In genomic region chr4:47615385-47615784, GRCh38 we compare ENCODE assay signal across 19 cellular contexts.
DNase-seq lines count a peak whose midpoint lies in the region; ATAC-seq, FAIRE-seq and TF ChIP-seq lines count a peak whose summit lies in the region.
"Had no signal": no experiment of that assay in that cellular context is flagged by ENCODE, and none has a peak within 500 bp of the region (broad histone marks: within the 10 kb centered on the region; RNA-seq: fewer than 3 reads in every experiment).

No MANE protein-coding gene starts in this region.

- no peaks in the 10 kb centered on the region for H3K36me3 ChIP-seq in skeletal muscle satellite cell (ENCODE audit: insufficient read depth, low read length)
- H3K36me3 ChIP-seq in kidney (ENCODE audit: control insufficient read depth in 1 of 2, insufficient read depth in 2 of 2, low read length in 2 of 2) = no peaks in the 10 kb centered on the region
- H3K36me3 ChIP-seq: BLaER1 treated with 17β-estradiol and CSF1 and Interleukin-3, amounts not matched to agents 10 nM and 100 nM had no signal

- no peaks in the 10 kb centered on the region for H3K36me3 Mint-ChIP-seq in activated CD8-positive, alpha-beta memory T cell treated with anti-CD3 and anti-CD28 coated beads, Interleukin-2, amount 10 ng/mL, durations not matched to agents 7 days and 5 days

- H3K27ac ChIP-seq in kidney (ENCODE audit: low read depth in 2 of 2, low read length in 2 of 2) = no peak overlapping the region
- H3K27ac ChIP-seq: BLaER1 treated with 17β-estradiol and CSF1 and Interleukin-3, amounts not matched to agents 10 nM and 100 nM; SK-N-MC had no signal

- H3K4me1 ChIP-seq in skeletal muscle satellite cell (ENCODE audit: control insufficient read depth, insufficient read depth, low read length) (peaks cover 24% of the 10 kb centered on the region), kidney (ENCODE audit: control insufficient read depth in 1 of 2, insufficient read depth in 1 of 2, low read depth in 1 of 2, low read length in 2 of 2) (no peaks in the 10 kb centered on the region)
- H3K4me1 ChIP-seq: BLaER1 treated with 17β-estradiol and CSF1 and Interleukin-3, amounts not matched to agents 10 nM and 100 nM had no signal

- intact Hi-C loops in kidney (cut with DNase I) = no loop called here

- no peaks in the 10 kb centered on the region for H3K9me3 ChIP-seq in skeletal muscle satellite cell (replicated peaks; ENCODE audit: low read length)
- no peaks in the 10 kb centered on the region for H3K9me3 ChIP-seq in kidney (ENCODE audit: control insufficient read depth in 1 of 2, low read length in 2 of 2)
- H3K9me3 ChIP-seq: BLaER1 treated with 17β-estradiol and CSF1 and Interleukin-3, amounts not matched to agents 10 nM and 100 nM had no signal

- FAIRE-seq in kidney (lab: Jason Lieb, UNC) = no peak
- FAIRE-seq: GM12878, GM18507 had no signal

- H3K27ac Mint-ChIP-seq in activated CD8-positive, alpha-beta memory T cell treated with anti-CD3 and anti-CD28 coated beads, Interleukin-2, amount 10 ng/mL, durations not matched to agents 7 days and 5 days = no peak overlapping the region

- TF ChIP-seq CTCF in fibroblast of mammary gland (conservative IDR thresholded peaks at IDR 0.05; ENCODE audit: control insufficient read depth, insufficient read depth, low read depth, low read length) = no peak
- TF ChIP-seq CTCF in kidney (IDR thresholded peaks at IDR 0.05; ENCODE audit: borderline replicate concordance, extremely low read depth, insufficient read depth) = no peak

- no peak overlapping the region for H3K4me3 Mint-ChIP-seq in activated CD8-positive, alpha-beta memory T cell treated with anti-CD3 and anti-CD28 coated beads, Interleukin-2, amount 10 ng/mL, durations not matched to agents 7 days and 5 days

- ATAC-seq in activated CD8-positive, alpha-beta memory T cell treated with anti-CD3 and anti-CD28 coated beads, Interleukin-2, amount 10 ng/mL, durations not matched to agents 7 days and 5 days = no peak
- ATAC-seq: GM12878, HCT116, PC-3 had no signal

- H3K9ac ChIP-seq in skeletal muscle satellite cell (ENCODE audit: low read depth, low read length) = peak overlapping the region; percentile 24
- no peak overlapping the region for H3K9ac ChIP-seq in kidney (ENCODE audit: low read length in 2 of 2)
- H3K9ac ChIP-seq: BLaER1 treated with 17β-estradiol and CSF1 and Interleukin-3, amounts not matched to agents 10 nM and 100 nM had no signal

- H3K4me3 ChIP-seq in fibroblast of mammary gland (ENCODE audit: control insufficient read depth, low read depth, low read length) (no peak overlapping the region), skeletal muscle satellite cell (ENCODE audit: low read length) (no peak overlapping the region), kidney (ENCODE audit: low read length in 2 of 2) (no peak overlapping the region)
- H3K4me3 ChIP-seq: BLaER1 treated with 17β-estradiol and CSF1 and Interleukin-3, amounts not matched to agents 10 nM and 100 nM; GM12878; SK-N-MC had no signal

- no peak overlapping the region for H3K4me2 ChIP-seq in skeletal muscle satellite cell (ENCODE audit: low read length)
- H3K4me2 ChIP-seq: BLaER1 treated with 17β-estradiol and CSF1 and Interleukin-3, amounts not matched to agents 10 nM and 100 nM had no signal

- no peaks in the 10 kb centered on the region for H3K27me3 ChIP-seq in skeletal muscle satellite cell (ENCODE audit: control insufficient read depth, insufficient read depth, low read length)
- H3K27me3 ChIP-seq: BLaER1 treated with 17β-estradiol and CSF1 and Interleukin-3, amounts not matched to agents 10 nM and 100 nM had no signal

- DNase-seq in HT1080 (ENCODE audit: low read depth) = peak; percentile 48
- peak; percentile 39 for DNase-seq in astrocyte of the hippocampus (ENCODE audit: low read depth, low spot score)
- DNase-seq in fibroblast of mammary gland (ENCODE audit: low read depth) = peak; percentile 45
- DNase-seq in activated CD4-positive, CD25-positive, alpha-beta regulatory T cell treated with anti-CD3 and anti-CD28 coated beads, Interleukin-2, amount 50 U/mL, for 72 hours = no peak
- no peak for DNase-seq in activated CD8-positive, alpha-beta memory T cell treated with anti-CD3 and anti-CD28 coated beads, Interleukin-2, amount 10 ng/mL, durations not matched to agents 7 days and 5 days
- no peak for DNase-seq in DMS79 treated with DMSO at 0.1 percent for 48 hours (lab: John Stamatoyannopoulos, UW)
- no peak for DNase-seq in kidney
- DNase-seq: DMS 273 treated with DMSO at 0.1 percent for 48 hours; NCI-H1048; NCI-H2227 treated with DMSO at 0.1 percent for 48 hours; NCI-H526 treated with DMSO at 0.1 percent for 48 hours; NK-92 treated with Interleukin-12 subunit alpha and Interleukin-12 subunit beta, amount 100 ng/mL, for 24 hours; PC-3 had no signal

- H3K27me3 Mint-ChIP-seq in activated CD8-positive, alpha-beta memory T cell treated with anti-CD3 and anti-CD28 coated beads, Interleukin-2, amount 10 ng/mL, durations not matched to agents 7 days and 5 days = peaks cover 3% of the 10 kb centered on the region

- CTCF ChIA-PET in activated CD8-positive, alpha-beta memory T cell treated with anti-CD3 and anti-CD28 coated beads, Interleukin-2, amount 10 ng/mL, durations not matched to agents 7 days and 5 days (lab: Charles Lee) = no interaction called here

- H3K4me1 Mint-ChIP-seq in activated CD8-positive, alpha-beta memory T cell treated with anti-CD3 and anti-CD28 coated beads, Interleukin-2, amount 10 ng/mL, durations not matched to agents 7 days and 5 days = no peaks in the 10 kb centered on the region

- H3K9me3 Mint-ChIP-seq in activated CD8-positive, alpha-beta memory T cell treated with anti-CD3 and anti-CD28 coated beads, Interleukin-2, amount 10 ng/mL, durations not matched to agents 7 days and 5 days (ENCODE audit: low read depth) = peaks cover 4% of the 10 kb centered on the region

Comparison
In these comparisons a context has a peak if more than half of its experiments do, and no peak if none do; other contexts are left out.
1. DNase-seq: peak in HT1080 (single experiment), astrocyte of the hippocampus (single experiment) and fibroblast of mammary gland (single experiment); none in activated CD4-positive, CD25-positive, alpha-beta regulatory T cell treated with anti-CD3 and anti-CD28 coated beads, Interleukin-2, amount 50 U/mL, for 72 hours (single experiment), activated CD8-positive, alpha-beta memory T cell treated with anti-CD3 and anti-CD28 coated beads, Interleukin-2, amount 10 ng/mL, durations not matched to agents 7 days and 5 days (single experiment), DMS79 treated with DMSO at 0.1 percent for 48 hours (single experiment) and kidney (single experiment).